In genomic region chr11:21567628-21568290, GRCh38 we compare ENCODE assay signal across 1 cellular context.
TF ChIP-seq lines count a peak whose summit lies in the region.

No MANE protein-coding gene starts in this region.

TF ChIP-seq in SK-N-SH treated with all-trans-retinoic acid at 6 μM for 48 hours, 23 proteins besides CTCF, POLR2A, EP300 and RAD21 (continued from another document):
- no peak for TF ChIP-seq PATZ1 (CRISPR knock-in tag; IDR thresholded peaks at IDR 0.05; ENCODE audit: borderline replicate concordance)
- no peak for TF ChIP-seq OSR1 (CRISPR knock-in tag; IDR thresholded peaks at IDR 0.05)
- no peak for TF ChIP-seq CSDC2 (CRISPR knock-in tag; IDR thresholded peaks at IDR 0.05)
- no peak for TF ChIP-seq RARB (CRISPR knock-in tag; IDR thresholded peaks at IDR 0.05)
- TF ChIP-seq CREB5 (CRISPR knock-in tag; IDR thresholded peaks at IDR 0.05; ENCODE audit: low read depth): no peak
- TF ChIP-seq PPARA (CRISPR knock-in tag; IDR thresholded peaks at IDR 0.05; ENCODE audit: borderline replicate concordance): no peak
- TF ChIP-seq ZNF565 (CRISPR knock-in tag; conservative IDR thresholded peaks at IDR 0.05; ENCODE audit: low read depth): no peak
